ENCODE assay signal across 8 cellular contexts in the genomic region with DNA sequence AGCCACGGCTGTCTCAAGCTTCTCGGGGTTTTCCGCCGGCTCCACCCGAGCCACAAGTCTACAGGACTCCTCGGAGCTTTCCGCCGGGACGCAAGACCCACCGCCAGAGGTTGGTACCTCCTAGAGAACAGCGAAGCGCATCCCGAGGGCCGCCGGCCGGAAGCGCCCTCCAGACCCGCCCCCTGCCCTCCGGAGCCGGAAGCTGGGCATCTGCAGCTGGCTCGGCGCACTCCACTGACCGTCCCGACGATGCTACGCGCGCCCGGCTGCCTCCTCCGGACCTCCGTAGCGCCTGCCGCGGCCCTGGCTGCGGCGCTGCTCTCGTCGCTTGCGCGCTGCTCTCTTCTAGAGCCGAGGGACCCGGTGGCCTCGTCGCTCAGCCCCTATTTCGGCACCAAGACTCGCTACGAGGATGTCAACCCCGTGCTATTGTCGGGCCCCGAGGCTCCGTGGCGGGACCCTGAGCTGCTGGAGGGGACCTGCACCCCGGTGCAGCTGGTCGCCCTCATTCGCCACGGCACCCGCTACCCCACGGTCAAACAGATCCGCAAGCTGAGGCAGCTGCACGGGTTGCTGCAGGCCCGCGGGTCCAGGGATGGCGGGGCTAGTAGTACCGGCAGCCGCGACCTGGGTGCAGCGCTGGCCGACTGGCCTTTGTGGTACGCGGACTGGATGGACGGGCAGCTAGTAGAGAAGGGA. TPM values are rescaled to one million over a fixed set of nuclear protein-coding genes. Genes with fewer than 3 reads are reported as not detected.
DNase-seq lines count a peak whose midpoint lies in the region; ATAC-seq and TF ChIP-seq lines count a peak whose summit lies in the region.

A gene with protein sequence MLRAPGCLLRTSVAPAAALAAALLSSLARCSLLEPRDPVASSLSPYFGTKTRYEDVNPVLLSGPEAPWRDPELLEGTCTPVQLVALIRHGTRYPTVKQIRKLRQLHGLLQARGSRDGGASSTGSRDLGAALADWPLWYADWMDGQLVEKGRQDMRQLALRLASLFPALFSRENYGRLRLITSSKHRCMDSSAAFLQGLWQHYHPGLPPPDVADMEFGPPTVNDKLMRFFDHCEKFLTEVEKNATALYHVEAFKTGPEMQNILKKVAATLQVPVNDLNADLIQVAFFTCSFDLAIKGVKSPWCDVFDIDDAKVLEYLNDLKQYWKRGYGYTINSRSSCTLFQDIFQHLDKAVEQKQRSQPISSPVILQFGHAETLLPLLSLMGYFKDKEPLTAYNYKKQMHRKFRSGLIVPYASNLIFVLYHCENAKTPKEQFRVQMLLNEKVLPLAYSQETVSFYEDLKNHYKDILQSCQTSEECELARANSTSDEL (plus strand): TSS at position 227 of the 699 bp plus-strand sequence. CDS start 23 bp downstream, at position 250.

- ATAC-seq in GM18868 (IDR thresholded peaks at IDR 0.05; ENCODE audit: unreplicated experiment) (peak; percentile 92), HG03097 (IDR thresholded peaks at IDR 0.05; ENCODE audit: low FRiP score, unreplicated experiment) (peak; percentile 84)
- ATAC-seq in activated CD4-positive, alpha-beta T cell treated with anti-CD3 and anti-CD28 coated beads for 36 hours = peak; percentile 92

- peak within 1 kb of the TSS; percentile 92 for H3K4me3 Mint-ChIP-seq in activated CD4-positive, alpha-beta T cell treated with anti-CD3 and anti-CD28 coated beads for 36 hours

- peaks cover 17% of the 10 kb centered on the region for H3K36me3 Mint-ChIP-seq in activated CD4-positive, alpha-beta T cell treated with anti-CD3 and anti-CD28 coated beads for 36 hours (ENCODE audit: low read depth)

- CTCF ChIA-PET in activated CD4-positive, alpha-beta T cell treated with anti-CD3 and anti-CD28 coated beads for 36 hours (lab: Charles Lee) = interaction anchor here (0.5 to 1.3 kb wide), 6 partner anchors 9 to 884 kb away, joined by 3 to 5 read pairs (median 3); no protein-coding TSS in a partner anchor

- H3K27me3 ChIP-seq in kidney epithelial cell (ENCODE audit: control insufficient read depth, insufficient read depth, low read length) = no peaks in the 10 kb centered on the region

- H3K36me3 ChIP-seq in kidney epithelial cell (ENCODE audit: control insufficient read depth, insufficient read depth, low read length) = no peaks in the 10 kb centered on the region

- H3K4me1 Mint-ChIP-seq in activated CD4-positive, alpha-beta T cell treated with anti-CD3 and anti-CD28 coated beads for 36 hours = peaks cover 40% of the 10 kb centered on the region

- no peaks in the 10 kb centered on the region for H3K9me3 Mint-ChIP-seq in activated CD4-positive, alpha-beta T cell treated with anti-CD3 and anti-CD28 coated beads for 36 hours (ENCODE audit: low read depth)

- H3K27me3 Mint-ChIP-seq in activated CD4-positive, alpha-beta T cell treated with anti-CD3 and anti-CD28 coated beads for 36 hours = no peaks in the 10 kb centered on the region

- POLR2A ChIA-PET in activated CD4-positive, alpha-beta T cell treated with anti-CD3 and anti-CD28 coated beads for 36 hours (lab: Charles Lee) = interaction anchor here (0.5 to 1.1 kb wide), 3 partner anchors 15 to 1912 kb away, joined by 3 to 5 read pairs (median 3); no protein-coding TSS in a partner anchor

- peak within 1 kb of the TSS; percentile 94 for H3K27ac Mint-ChIP-seq in activated CD4-positive, alpha-beta T cell treated with anti-CD3 and anti-CD28 coated beads for 36 hours

- peak; percentile 21 for DNase-seq in AG09309 (ENCODE audit: low read depth)
- DNase-seq in NCI-H345 (lab: John Stamatoyannopoulos, UW) = peak; percentile 72
- peak; percentile 94 for DNase-seq in activated CD4-positive, alpha-beta T cell treated with anti-CD3 and anti-CD28 coated beads for 36 hours
- DNase-seq in choroid plexus epithelial cell (ENCODE audit: low read depth) = peak; percentile 82
- peak; percentile 56 for DNase-seq in kidney epithelial cell (ENCODE audit: low read depth)
- DNase-seq in stimulated activated CD4-positive, alpha-beta T cell treated with anti-CD3 and anti-CD28 coated beads, Interleukin-15, amount 100 ng/mL, for 24 hours = peak; percentile 94

- TF ChIP-seq CTCF in AG09309 (IDR thresholded peaks at IDR 0.05; ENCODE audit: control insufficient read depth, insufficient read depth, low read depth, low read length, missing control alignments) = no peak
- peak; percentile 12 for TF ChIP-seq CTCF in choroid plexus epithelial cell (conservative IDR thresholded peaks at IDR 0.05; ENCODE audit: low read depth, low read length)
- TF ChIP-seq CTCF in kidney epithelial cell (IDR thresholded peaks at IDR 0.05; ENCODE audit: insufficient read depth, low read length, poor library complexity, severe bottlenecking) = peak; percentile 1

- intact Hi-C loops in activated CD4-positive, alpha-beta T cell treated with anti-CD3 and anti-CD28 coated beads for 36 hours (cut with DNase I, micrococcal nuclease) = loop anchor here in 1 of 2 experiments (2.0 to 10.0 kb wide), 4 partner anchors 300 to 793 kb away; a partner anchor contains a TSS

- H3K4me3 ChIP-seq in AG09309 (ENCODE audit: control insufficient read depth, low read depth, low read length) (peak within 1 kb of the TSS; percentile 93), choroid plexus epithelial cell (ENCODE audit: low read depth, low read length) (peak within 1 kb of the TSS; percentile 88), kidney epithelial cell (ENCODE audit: low read depth, low read length) (peak within 1 kb of the TSS; percentile 100)

RNA-seq across cellular contexts. Expression of the gene that starts here (rescaled TPM):
- 1 to 10 TPM; 8.3 TPM for total RNA-seq in activated CD4-positive, alpha-beta T cell treated with anti-CD3 and anti-CD28 coated beads for 36 hours
- total RNA-seq in kidney epithelial cell = 26.9 and 30.7 TPM in 2 replicates

Comparison
In these comparisons a context has a peak if more than half of its experiments do, and no peak if none do; other contexts are left out.
1. Peak in every context shown above with its lines: DNase-seq, ATAC-seq and H3K4me3 ChIP-seq.
2. DNase-seq: peak in every context shown above with its lines; median percentile 94 in activated CD4-positive, alpha-beta T cell treated with anti-CD3 and anti-CD28 coated beads for 36 hours; 94 in stimulated activated CD4-positive, alpha-beta T cell treated with anti-CD3 and anti-CD28 coated beads, Interleukin-15, amount 100 ng/mL, for 24 hours; 82 in choroid plexus epithelial cell; 72 in NCI-H345; 56 in kidney epithelial cell; 21 in AG09309.